18 cellular contexts compared by ENCODE assay signal in genomic region chr2:229596796-229597195, GRCh38.
A peak's percentile ranks its signal among the peaks of the same experiment; 100 is the strongest.
DNase-seq lines count a peak whose midpoint lies in the region; ATAC-seq, FAIRE-seq and TF ChIP-seq lines count a peak whose summit lies in the region.
"Had no signal": no experiment of that assay in that cellular context is flagged by ENCODE, and none has a peak within 500 bp of the region (broad histone marks: within the 10 kb centered on the region; RNA-seq: fewer than 3 reads in every experiment).

No MANE protein-coding gene starts in this region.

- no CpG with 5 or more reads among the region's 7 CpGs for WGBS in trophoblast cell (ENCODE audit: extremely low coverage, insufficient coverage, insufficient read length)

- H3K9ac ChIP-seq in trophoblast cell (ENCODE audit: low read length) = no peak overlapping the region

- no peak overlapping the region for H4K12ac ChIP-seq in trophoblast cell (ENCODE audit: low read depth, low read length)

- H2BK5ac ChIP-seq in trophoblast cell (ENCODE audit: low read depth, low read length, poor library complexity) = no peak overlapping the region

- no peak overlapping the region for H3K4ac ChIP-seq in trophoblast cell (ENCODE audit: low read depth, low read length)

- no peak overlapping the region for H2BK120ac ChIP-seq in trophoblast cell (ENCODE audit: insufficient read depth, low read length, poor library complexity)

- H4K91ac ChIP-seq in trophoblast cell (ENCODE audit: low read depth, low read length) = no peak overlapping the region

- H3K36me3 ChIP-seq in trophoblast cell (ENCODE audit: control insufficient read depth in 1 of 2, insufficient read depth in 2 of 2, low read length in 2 of 2) = no peaks in the 10 kb centered on the region

- H3K27me3 ChIP-seq in trophoblast cell (ENCODE audit: insufficient read depth, low read length) = no peaks in the 10 kb centered on the region

- H3K79me1 ChIP-seq in trophoblast cell (ENCODE audit: low read length) = no peaks in the 10 kb centered on the region

- no peak overlapping the region for H2BK12ac ChIP-seq in trophoblast cell (ENCODE audit: low read length)

- H2AK5ac ChIP-seq in trophoblast cell (ENCODE audit: low read length) = no peak overlapping the region

- peak overlapping the region; percentile 52 for H3K4me3 ChIP-seq in trophoblast cell (ENCODE audit: low read depth, low read length)

- ATAC-seq in GM21423 (IDR thresholded peaks at IDR 0.05; ENCODE audit: unreplicated experiment) = no peak
- ATAC-seq: HCT116 had no signal

- no peaks in the 10 kb centered on the region for H3K79me2 ChIP-seq in trophoblast cell (ENCODE audit: control insufficient read depth, insufficient read depth, low read length, poor library complexity)

- no peak overlapping the region for H3K27ac ChIP-seq in trophoblast cell (ENCODE audit: low read depth, low read length)

- no peaks in the 10 kb centered on the region for H3K4me1 ChIP-seq in trophoblast cell (ENCODE audit: control insufficient read depth in 1 of 2, insufficient read depth in 2 of 2, low read length in 2 of 2)

- H2AFZ ChIP-seq in trophoblast cell (ENCODE audit: insufficient read depth, low read length, poor library complexity) = no peak overlapping the region

- H4K8ac ChIP-seq in trophoblast cell (ENCODE audit: low read depth, low read length) = no peak overlapping the region

- FAIRE-seq in H54 (lab: Jason Lieb, UNC) = peak; percentile 69
- FAIRE-seq in HTR-8/SVneo (lab: Jason Lieb, UNC) = peak; percentile 69
- FAIRE-seq: G401.6, GM18507 had no signal

- H3K23ac ChIP-seq in trophoblast cell (ENCODE audit: low read length) = no peak overlapping the region

- H3K18ac ChIP-seq in trophoblast cell (ENCODE audit: low read length) = no peak overlapping the region

- DNase-seq in H54 (ENCODE audit: insufficient read length, low spot score) (no peak), HTR-8/SVneo (ENCODE audit: insufficient read length, low spot score) (no peak), trophoblast cell (no peak), DMS79 treated with DMSO at 0.1 percent for 48 hours (lab: John Stamatoyannopoulos, UW) (no peak), NCI-H1048 (lab: John Stamatoyannopoulos, UW) (no peak)
- DNase-seq: C1 segment of cervical spinal cord; Calu3; CD4-positive, alpha-beta memory T cell; COR-L47; DMS53; DND-41; GOT3; H9; HFFc6 had no signal

- no peak overlapping the region for H3K14ac ChIP-seq in trophoblast cell (ENCODE audit: low read length)

- no peaks in the 10 kb centered on the region for H3K9me3 ChIP-seq in trophoblast cell (ENCODE audit: insufficient read depth, low read depth, low read length)

- no peak for TF ChIP-seq POLR2A in H54 (IDR thresholded peaks at IDR 0.05; ENCODE audit: low read depth, low read length)

- no peak overlapping the region for H3K4me2 ChIP-seq in trophoblast cell (ENCODE audit: low read length)
